1 cellular context compared by ENCODE assay signal in the genomic region with DNA sequence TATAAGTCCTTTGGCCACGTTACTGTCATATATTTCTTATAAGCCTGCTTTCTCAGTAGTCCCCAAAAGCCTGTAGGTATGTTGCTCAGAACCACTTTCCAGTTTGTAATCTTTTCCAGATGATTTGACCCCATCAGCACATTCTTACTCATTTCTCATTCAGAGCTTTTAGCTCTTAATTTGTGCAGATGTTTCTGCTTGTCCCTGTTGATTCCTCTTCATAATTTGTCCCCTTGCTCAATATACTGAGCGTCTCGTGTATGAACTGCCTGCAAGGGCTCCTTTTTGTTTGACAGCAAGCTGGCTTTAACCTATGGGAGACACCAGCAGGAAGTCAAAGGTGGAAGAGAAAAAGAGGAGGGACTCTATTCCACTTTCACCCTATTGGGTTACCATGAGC.
TF ChIP-seq lines count a peak whose summit lies in the region.

No MANE protein-coding gene starts in this region.

TF ChIP-seq in SK-N-SH treated with all-trans-retinoic acid at 6 μM for 48 hours, 23 proteins besides CTCF, POLR2A, EP300 and RAD21 (continued from another document):
- TF ChIP-seq, protein P1, sequence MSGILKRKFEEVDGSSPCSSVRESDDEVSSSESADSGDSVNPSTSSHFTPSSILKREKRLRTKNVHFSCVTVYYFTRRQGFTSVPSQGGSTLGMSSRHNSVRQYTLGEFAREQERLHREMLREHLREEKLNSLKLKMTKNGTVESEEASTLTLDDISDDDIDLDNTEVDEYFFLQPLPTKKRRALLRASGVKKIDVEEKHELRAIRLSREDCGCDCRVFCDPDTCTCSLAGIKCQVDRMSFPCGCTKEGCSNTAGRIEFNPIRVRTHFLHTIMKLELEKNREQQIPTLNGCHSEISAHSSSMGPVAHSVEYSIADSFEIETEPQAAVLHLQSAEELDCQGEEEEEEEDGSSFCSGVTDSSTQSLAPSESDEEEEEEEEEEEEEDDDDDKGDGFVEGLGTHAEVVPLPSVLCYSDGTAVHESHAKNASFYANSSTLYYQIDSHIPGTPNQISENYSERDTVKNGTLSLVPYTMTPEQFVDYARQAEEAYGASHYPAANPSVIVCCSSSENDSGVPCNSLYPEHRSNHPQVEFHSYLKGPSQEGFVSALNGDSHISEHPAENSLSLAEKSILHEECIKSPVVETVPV (CRISPR knock-in tag; IDR thresholded peaks at IDR 0.05): no peak
- TF ChIP-seq TCF4 (CRISPR knock-in tag; IDR thresholded peaks at IDR 0.05; ENCODE audit: borderline replicate concordance) (no peak), GLIS3 (CRISPR knock-in tag; IDR thresholded peaks at IDR 0.05) (no peak), ZFP3 (CRISPR knock-in tag; IDR thresholded peaks at IDR 0.05) (no peak), SNAI2 (CRISPR knock-in tag; IDR thresholded peaks at IDR 0.05) (no peak), TOX (CRISPR knock-in tag; IDR thresholded peaks at IDR 0.05; ENCODE audit: borderline replicate concordance) (no peak), ARNTL (CRISPR knock-in tag; IDR thresholded peaks at IDR 0.05; ENCODE audit: borderline replicate concordance, low read depth) (no peak), RARB (CRISPR knock-in tag; IDR thresholded peaks at IDR 0.05) (no peak), ISL1 (CRISPR knock-in tag; IDR thresholded peaks at IDR 0.05) (no peak)
- TF ChIP-seq, protein P2, sequence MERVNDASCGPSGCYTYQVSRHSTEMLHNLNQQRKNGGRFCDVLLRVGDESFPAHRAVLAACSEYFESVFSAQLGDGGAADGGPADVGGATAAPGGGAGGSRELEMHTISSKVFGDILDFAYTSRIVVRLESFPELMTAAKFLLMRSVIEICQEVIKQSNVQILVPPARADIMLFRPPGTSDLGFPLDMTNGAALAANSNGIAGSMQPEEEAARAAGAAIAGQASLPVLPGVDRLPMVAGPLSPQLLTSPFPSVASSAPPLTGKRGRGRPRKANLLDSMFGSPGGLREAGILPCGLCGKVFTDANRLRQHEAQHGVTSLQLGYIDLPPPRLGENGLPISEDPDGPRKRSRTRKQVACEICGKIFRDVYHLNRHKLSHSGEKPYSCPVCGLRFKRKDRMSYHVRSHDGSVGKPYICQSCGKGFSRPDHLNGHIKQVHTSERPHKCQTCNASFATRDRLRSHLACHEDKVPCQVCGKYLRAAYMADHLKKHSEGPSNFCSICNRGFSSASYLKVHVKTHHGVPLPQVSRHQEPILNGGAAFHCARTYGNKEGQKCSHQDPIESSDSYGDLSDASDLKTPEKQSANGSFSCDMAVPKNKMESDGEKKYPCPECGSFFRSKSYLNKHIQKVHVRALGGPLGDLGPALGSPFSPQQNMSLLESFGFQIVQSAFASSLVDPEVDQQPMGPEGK (CRISPR knock-in tag; IDR thresholded peaks at IDR 0.05; ENCODE audit: borderline replicate concordance): no peak
